Comparison of ENCODE assay signal across 8 cellular contexts in genomic region chr16:1939841-1940240, GRCh38. TPM values are rescaled to one million over a fixed set of nuclear protein-coding genes. Genes with fewer than 3 reads are reported as not detected.
"Had no signal": no experiment of that assay in that cellular context is flagged by ENCODE, and none has a peak within 500 bp of the region (broad histone marks: within the 10 kb centered on the region; RNA-seq: fewer than 3 reads in every experiment).

No MANE protein-coding gene starts in this region.

RNA-seq across cellular contexts. Expression of gene RPL3L, which starts 14.6 kb away (rescaled TPM):
- total RNA-seq: activated CD4-positive, alpha-beta memory T cell treated with anti-CD3 and anti-CD28 coated beads, Interleukin-2, amount 10 ng/mL, durations not matched to agents 7 days and 5 days; MCF 10A; T-helper 1 cell treated with Interleukin-12 subunit alpha and Interleukin-12 subunit beta and Interleukin-4 antibody, amounts not matched to agents 30 ng/mL and 1 ng/mL, for 36 hours; T-helper 2 cell treated with Interferon-gamma antibody and Interleukin-4, amounts not matched to agents 100 ng/mL and 5 ng/mL, for 36 hours had no signal

RNA-seq across cellular contexts. Expression of gene HS3ST6, which starts 21.6 kb away (rescaled TPM):
- total RNA-seq: activated CD4-positive, alpha-beta memory T cell treated with anti-CD3 and anti-CD28 coated beads, Interleukin-2, amount 10 ng/mL, durations not matched to agents 7 days and 5 days; activated CD8-positive, alpha-beta memory T cell treated with anti-CD3 and anti-CD28 coated beads, Interleukin-2, amount 10 ng/mL, durations not matched to agents 7 days and 5 days; MCF 10A; OCI-LY7; PC-9; SJCRH30; T-helper 1 cell treated with Interleukin-12 subunit alpha and Interleukin-12 subunit beta and Interleukin-4 antibody, amounts not matched to agents 30 ng/mL and 1 ng/mL, for 36 hours; T-helper 2 cell treated with Interferon-gamma antibody and Interleukin-4, amounts not matched to agents 100 ng/mL and 5 ng/mL, for 36 hours had no signal
